In the genomic region with DNA sequence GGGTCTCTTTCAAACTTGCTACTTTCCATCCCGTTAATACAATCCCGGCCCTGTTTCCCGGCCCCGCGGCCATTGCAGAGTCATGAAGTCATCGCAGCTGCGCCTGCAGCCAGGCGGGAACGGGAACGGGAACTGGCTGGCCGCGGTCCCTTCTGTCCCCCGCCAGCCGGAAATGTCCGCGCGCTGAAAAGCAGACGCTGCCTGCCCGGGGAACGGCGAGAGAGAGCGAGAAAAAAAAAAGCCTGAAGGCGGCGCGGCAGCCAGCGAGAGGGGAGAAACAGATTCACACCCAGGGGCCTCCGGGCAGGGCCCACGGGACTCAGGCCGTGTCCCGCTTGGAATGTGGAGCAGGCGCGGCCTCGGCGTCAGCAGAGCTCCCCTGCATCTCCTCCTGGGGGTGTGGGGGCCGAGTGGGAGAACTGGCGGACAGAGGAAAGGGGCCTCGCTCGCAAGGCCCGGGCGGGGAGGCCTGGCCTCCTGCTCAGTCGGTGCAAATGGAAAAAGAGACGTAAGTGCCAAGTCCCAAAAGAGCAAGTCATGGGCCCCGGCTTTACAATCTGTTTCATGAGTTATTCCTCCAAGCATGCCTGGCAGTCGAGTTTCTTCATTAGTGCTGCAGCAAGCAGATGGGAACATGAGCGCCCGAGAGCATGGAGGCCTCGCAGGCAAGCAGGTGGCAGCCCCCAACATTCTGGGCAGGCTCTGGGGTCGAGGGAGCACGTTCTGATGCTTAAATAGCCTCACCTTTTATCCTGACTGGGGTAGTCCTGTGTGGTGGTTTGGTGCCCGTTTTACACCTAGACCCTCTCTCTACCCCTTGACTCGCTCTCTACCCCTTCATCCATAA, we compare ENCODE assay signal across 9 cellular contexts.
A peak's percentile ranks its signal among the peaks of the same experiment; 100 is the strongest.
DNase-seq lines count a peak whose midpoint lies in the region; ATAC-seq, FAIRE-seq and TF ChIP-seq lines count a peak whose summit lies in the region.
"Had no signal": no experiment of that assay in that cellular context is flagged by ENCODE, and none has a peak within 500 bp of the region (broad histone marks: within the 10 kb centered on the region; RNA-seq: fewer than 3 reads in every experiment).

No MANE protein-coding gene starts in this region.

- H3K9me3 ChIP-seq in A549 (no peaks in the 10 kb centered on the region), ascending aorta (no peaks in the 10 kb centered on the region), pancreas (no peaks in the 10 kb centered on the region)

- no peak for TF ChIP-seq RAD21 in A549 (conservative IDR thresholded peaks at IDR 0.05 in 1 of 2, IDR thresholded peaks at IDR 0.05 in 1 of 2)

- CTCF ChIA-PET in A549 (lab: Yijun Ruan, JAX), result no interaction called here

- no peaks in the 10 kb centered on the region for H3K36me3 Mint-ChIP-seq in activated T-helper 1 cell treated with anti-CD3 and anti-CD28 coated beads, Interleukin-12 subunit alpha, Interleukin-12 subunit beta, Interleukin-2, Interleukin-4 antibody, amounts not matched to agents 30 ng/mL and 10 ng/mL and 1 ng/mL, durations not matched to agents 14 hours and 24 hours and 36 hours (ENCODE audit: low read depth)

- TF ChIP-seq CTCF in A549 (IDR thresholded peaks at IDR 0.05) (no peak), ascending aorta (IDR thresholded peaks at IDR 0.05) (peak in 1 of 3 experiments; percentile 40), pancreas (IDR thresholded peaks at IDR 0.05) (no peak)

- H3K27ac ChIP-seq in A549 (0 out of 6 replicates have a peak overlapping the region, but pooled peaks of 1 of the 2 experiments have one; percentile 28), ascending aorta (peak overlapping the region; percentile 95 to 98), pancreas (peak overlapping the region; percentile 31 to 66 (median 50))

- intact Hi-C loops in ascending aorta (cut with DNase I) (loop anchor here (1.0 to 5.0 kb wide), 5 partner anchors 50 to 202 kb away; no protein-coding TSS in a partner anchor), left ventricle myocardium superior (cut with micrococcal nuclease) (no loop called here), pancreas (cut with DNase I) (no loop called here)
- intact Hi-C loops in activated T-helper 1 cell treated with anti-CD3 and anti-CD28 coated beads, Interleukin-12 subunit alpha, Interleukin-12 subunit beta, Interleukin-2, Interleukin-4 antibody, amounts not matched to agents 30 ng/mL and 10 ng/mL and 1 ng/mL, durations not matched to agents 14 hours and 24 hours and 36 hours (cut with micrococcal nuclease), result no loop called here

- H3K36me3 ChIP-seq in ascending aorta (no peaks in the 10 kb centered on the region), pancreas (no peaks in the 10 kb centered on the region)

- no peaks in the 10 kb centered on the region for H3K4me1 Mint-ChIP-seq in activated T-helper 1 cell treated with anti-CD3 and anti-CD28 coated beads, Interleukin-12 subunit alpha, Interleukin-12 subunit beta, Interleukin-2, Interleukin-4 antibody, amounts not matched to agents 30 ng/mL and 10 ng/mL and 1 ng/mL, durations not matched to agents 14 hours and 24 hours and 36 hours (ENCODE audit: low read depth)

- POLR2A ChIA-PET in A549 (lab: Yijun Ruan, JAX), result no interaction called here

- no peaks in the 10 kb centered on the region for H3K27me3 ChIP-seq in ascending aorta
- H3K27me3 ChIP-seq in pancreas, result no peaks in the 10 kb centered on the region

- peaks cover 15% of the 10 kb centered on the region for H3K27me3 Mint-ChIP-seq in activated T-helper 1 cell treated with anti-CD3 and anti-CD28 coated beads, Interleukin-12 subunit alpha, Interleukin-12 subunit beta, Interleukin-2, Interleukin-4 antibody, amounts not matched to agents 30 ng/mL and 10 ng/mL and 1 ng/mL, durations not matched to agents 14 hours and 24 hours and 36 hours (ENCODE audit: insufficient read depth)

- peak; percentile 55 to 81; a peak in 4 of 6 replicates for ATAC-seq in A549
- ATAC-seq in left ventricle myocardium superior, result peak; percentile 95
- peak; percentile 94 to 98 (median 97) for ATAC-seq in pancreas
- no peak for ATAC-seq in GM18867 (IDR thresholded peaks at IDR 0.05; ENCODE audit: unreplicated experiment)

- FAIRE-seq in A549 (lab: Jason Lieb, UNC) (no peak), pancreas (lab: Jason Lieb, UNC) (no peak)
- FAIRE-seq: GM18507 had no signal

- H3K4me3 ChIP-seq in A549 (peak overlapping the region; percentile 6; the same call in 1 of the 3 replicates), ascending aorta (peak overlapping the region; percentile 39 to 57), pancreas (peak overlapping the region; percentile 19 to 44 (median 34))

- H3K4me1 ChIP-seq in A549, result no peaks in the 10 kb centered on the region
- peaks cover 0 to 16% of the 10 kb centered on the region in 2 donors for H3K4me1 ChIP-seq in ascending aorta
- no peaks in the 10 kb centered on the region for H3K4me1 ChIP-seq in pancreas

- peak in 1 of 2 experiments; percentile 19 for DNase-seq in A549 (ENCODE audit: low read depth in 1 of 2, low spot score in 1 of 2)
- peak; percentile 53 for DNase-seq in HS-27A (ENCODE audit: low read depth)
- DNase-seq in ascending aorta (ENCODE audit: low spot score in 2 of 2), result peak; percentile 49 to 95
- peak; percentile 93 for DNase-seq in left ventricle myocardium superior
- DNase-seq in pancreas, result peak; percentile 72 to 87 (median 76)
- DNase-seq in T-helper 9 cell, result no peak
- DNase-seq in activated T-helper 1 cell treated with anti-CD3 and anti-CD28 coated beads, Interleukin-12 subunit alpha, Interleukin-12 subunit beta, Interleukin-2, Interleukin-4 antibody, amounts not matched to agents 30 ng/mL and 10 ng/mL and 1 ng/mL, durations not matched to agents 14 hours and 24 hours and 36 hours (ENCODE audit: low spot score), result no peak

- no peak for TF ChIP-seq POLR2A in A549 (IDR thresholded peaks at IDR 0.05; ENCODE audit: low read length)

- 41% methylated on average over 50 of the region's 51 CpGs for WGBS in A549 (ENCODE audit: missing lambda C conversion rate)
- 23 to 25% methylated on average over 48 to 51 of the region's 51 CpGs for WGBS in pancreas, 2 donors

- H3K4me2 ChIP-seq in A549, result peak overlapping the region; percentile 58

- H3K9me3 Mint-ChIP-seq in activated T-helper 1 cell treated with anti-CD3 and anti-CD28 coated beads, Interleukin-12 subunit alpha, Interleukin-12 subunit beta, Interleukin-2, Interleukin-4 antibody, amounts not matched to agents 30 ng/mL and 10 ng/mL and 1 ng/mL, durations not matched to agents 14 hours and 24 hours and 36 hours, result no peaks in the 10 kb centered on the region

- H3K4me3 Mint-ChIP-seq in activated T-helper 1 cell treated with anti-CD3 and anti-CD28 coated beads, Interleukin-12 subunit alpha, Interleukin-12 subunit beta, Interleukin-2, Interleukin-4 antibody, amounts not matched to agents 30 ng/mL and 10 ng/mL and 1 ng/mL, durations not matched to agents 14 hours and 24 hours and 36 hours, result no peak overlapping the region

- no peak overlapping the region for H3K27ac Mint-ChIP-seq in activated T-helper 1 cell treated with anti-CD3 and anti-CD28 coated beads, Interleukin-12 subunit alpha, Interleukin-12 subunit beta, Interleukin-2, Interleukin-4 antibody, amounts not matched to agents 30 ng/mL and 10 ng/mL and 1 ng/mL, durations not matched to agents 14 hours and 24 hours and 36 hours

- TF ChIP-seq EP300 in A549 (IDR thresholded peaks at IDR 0.05), result no peak

TF ChIP-seq in A549, 52 proteins besides CTCF, POLR2A, EP300 and RAD21:
- TF ChIP-seq E2F6 (IDR thresholded peaks at IDR 0.05; ENCODE audit: borderline replicate concordance, low read depth), result peak; percentile 37; the same call in 1 of the 2 replicates
- TF ChIP-seq CBX2 (IDR thresholded peaks at IDR 0.05; ENCODE audit: borderline replicate concordance, low read depth), result no peak

Comparison
In these comparisons a context has a peak if more than half of its experiments do, and no peak if none do; other contexts are left out.
1. DNase-seq: peak in HS-27A (single experiment), ascending aorta (2 of 2), left ventricle myocardium superior (single experiment) and pancreas (6 of 6); none in T-helper 9 cell (single experiment) and activated T-helper 1 cell treated with anti-CD3 and anti-CD28 coated beads, Interleukin-12 subunit alpha, Interleukin-12 subunit beta, Interleukin-2, Interleukin-4 antibody, amounts not matched to agents 30 ng/mL and 10 ng/mL and 1 ng/mL, durations not matched to agents 14 hours and 24 hours and 36 hours (single experiment).
2. Peak in every context shown above with its lines, with median percentiles within 50 percentile points of each other: H3K4me3 ChIP-seq.